Comparison of ENCODE assay signal across 35 cellular contexts in genomic region chr10:88540355-88540754, GRCh38. TPM values are rescaled to one million over a fixed set of nuclear protein-coding genes. Genes with fewer than 3 reads are reported as not detected.
DNase-seq lines count a peak whose midpoint lies in the region; ATAC-seq and TF ChIP-seq lines count a peak whose summit lies in the region.
"Had no signal": no experiment of that assay in that cellular context is flagged by ENCODE, and none has a peak within 500 bp of the region (broad histone marks: within the 10 kb centered on the region; RNA-seq: fewer than 3 reads in every experiment).

No MANE protein-coding gene starts in this region.

- BruUV-seq in MCF 10A (replicated peaks; lab: Mats Ljungman, UMichigan) = no TSS peak
- BruUV-seq in mammary epithelial cell (replicated peaks; lab: Mats Ljungman, UMichigan) = no TSS peak

- H3K36me3 ChIP-seq in mammary epithelial cell (ENCODE audit: insufficient read depth, low read length) (no peaks in the 10 kb centered on the region), upper lobe of left lung (no peaks in the 10 kb centered on the region)
- H3K36me3 ChIP-seq: sigmoid colon had no signal

- CTCF ChIA-PET in MCF 10A (lab: Yijun Ruan, JAX) = no interaction called here
- CTCF ChIA-PET in mammary epithelial cell (lab: Charles Lee; ENCODE audit: low non-redundant PET) = no interaction called here

- TF ChIP-seq EP300 in upper lobe of left lung (IDR thresholded peaks at IDR 0.05) = no peak

- no peak for TF ChIP-seq POLR2A in upper lobe of left lung (IDR thresholded peaks at IDR 0.05)

- dilution Hi-C loops in mammary epithelial cell (cut with HindIII; ENCODE audit: low sequenced_read_pairs) = no loop called here

- peak overlapping the region; percentile 100 for H3K27ac Mint-ChIP-seq in MCF 10A (ENCODE audit: low read depth, unreplicated experiment)
- no peak overlapping the region for H3K27ac Mint-ChIP-seq in stimulated activated naive CD8-positive, alpha-beta T cell treated with anti-CD3 and anti-CD28 coated beads, Interleukin-15, amount 100 ng/mL, for 72 hours
- H3K27ac Mint-ChIP-seq: activated CD8-positive, alpha-beta memory T cell treated with anti-CD3 and anti-CD28 coated beads, Interleukin-2, amount 10 ng/mL, durations not matched to agents 7 days and 5 days; CD14-positive monocyte had no signal

- H3K4me1 ChIP-seq in mammary epithelial cell (ENCODE audit: insufficient read depth, low read length) (peaks cover 5% of the 10 kb centered on the region), upper lobe of left lung (peaks cover 0 to 13% (median 10%) of the 10 kb centered on the region in 4 donors)
- H3K4me1 ChIP-seq: sigmoid colon had no signal

- H3K36me3 Mint-ChIP-seq in MCF 10A (ENCODE audit: insufficient read depth, unreplicated experiment) = no peaks in the 10 kb centered on the region
- H3K36me3 Mint-ChIP-seq: activated CD8-positive, alpha-beta memory T cell treated with anti-CD3 and anti-CD28 coated beads, Interleukin-2, amount 10 ng/mL, durations not matched to agents 7 days and 5 days; CD14-positive monocyte had no signal

- H3K9me3 Mint-ChIP-seq in MCF 10A (ENCODE audit: unreplicated experiment) = no peaks in the 10 kb centered on the region
- no peaks in the 10 kb centered on the region for H3K9me3 Mint-ChIP-seq in stimulated activated naive CD8-positive, alpha-beta T cell treated with anti-CD3 and anti-CD28 coated beads, Interleukin-15, amount 100 ng/mL, for 72 hours

- TF ChIP-seq CTCF in MCF 10A (IDR thresholded peaks at IDR 0.05; ENCODE audit: unreplicated experiment) (no peak), mammary epithelial cell (conservative IDR thresholded peaks at IDR 0.05 in 1 of 2, IDR thresholded peaks at IDR 0.05 in 1 of 2; ENCODE audit: extremely low read depth in 1 of 2, insufficient read depth in 1 of 2, low read depth in 1 of 2, low read length in 2 of 2) (no peak), epithelial cell of esophagus (IDR thresholded peaks at IDR 0.05; ENCODE audit: insufficient read depth, low read depth, low read length, missing control alignments) (no peak), upper lobe of left lung (IDR thresholded peaks at IDR 0.05) (no peak)

- in situ Hi-C loops in mammary epithelial cell (cut with MboI; ENCODE audit: low sequenced_read_pairs in 2 of 2) = loop anchor here in 1 of 2 donors (25.0 kb wide), 1 partner anchor 128 kb away; no protein-coding TSS in a partner anchor

- no peaks in the 10 kb centered on the region for H3K9me3 ChIP-seq in mammary epithelial cell (replicated peaks; ENCODE audit: insufficient read depth, low read length)
- no peaks in the 10 kb centered on the region for H3K9me3 ChIP-seq in upper lobe of left lung
- H3K9me3 ChIP-seq: Caco-2, sigmoid colon, SK-N-SH had no signal

- peaks cover 30% of the 10 kb centered on the region for H3K4me1 Mint-ChIP-seq in MCF 10A (ENCODE audit: insufficient read depth, unreplicated experiment)
- H3K4me1 Mint-ChIP-seq in stimulated activated naive CD8-positive, alpha-beta T cell treated with anti-CD3 and anti-CD28 coated beads, Interleukin-15, amount 100 ng/mL, for 72 hours = no peaks in the 10 kb centered on the region
- H3K4me1 Mint-ChIP-seq: CD14-positive monocyte had no signal

- H4K20me1 ChIP-seq in mammary epithelial cell (ENCODE audit: insufficient read depth, low read length) = no peaks in the 10 kb centered on the region

- H3K9ac ChIP-seq in mammary epithelial cell (ENCODE audit: insufficient read depth, low read length) = no peak overlapping the region
- H3K9ac ChIP-seq: KMS-11, SK-N-SH had no signal

- no peaks in the 10 kb centered on the region for H3K79me2 ChIP-seq in mammary epithelial cell (ENCODE audit: insufficient read depth, low read length)

- POLR2A ChIA-PET in MCF 10A (lab: Yijun Ruan, JAX) = interaction anchor here (1.2 to 4.3 kb wide), 7 partner anchors 12 to 722 kb away, joined by 3 to 34 read pairs (median 4); partner anchors contain the start of gene ATAD1

- H2AFZ ChIP-seq in mammary epithelial cell (ENCODE audit: low read depth, low read length) = no peak overlapping the region

- DNase-seq in MCF 10A (ENCODE audit: unreplicated experiment) (no peak), mammary epithelial cell (no peak), epithelial cell of esophagus (ENCODE audit: low read depth) (peak; percentile 18), myocyte (ENCODE audit: low read depth) (peak; percentile 41), upper lobe of left lung (no peak)
- no peak for DNase-seq in stimulated activated naive CD8-positive, alpha-beta T cell treated with anti-CD3 and anti-CD28 coated beads, Interleukin-15, amount 100 ng/mL, for 72 hours
- no peak for DNase-seq in activated CD4-positive, CD25-positive, alpha-beta regulatory T cell (lab: John Stamatoyannopoulos, UW)
- DNase-seq: activated CD4-positive, alpha-beta T cell treated with anti-CD3 and anti-CD28 coated beads, Interleukin-2, amount 50 U/mL, for 4 hours; activated CD8-positive, alpha-beta memory T cell treated with anti-CD3 and anti-CD28 coated beads, Interleukin-2, amount 10 ng/mL, durations not matched to agents 7 days and 5 days; activated gamma-delta T cell treated with Interleukin-2 at 50 U/mL for 16 hours; activated T-cell treated with anti-CD3 and anti-CD28 coated beads, Interleukin-2, amount 50 U/mL, for 48 hours; Caco-2; DMS53; GDM1; MM.1S; NCI-H1105 treated with DMSO at 0.1 percent for 48 hours; NCI-H187 treated with DMSO at 0.1 percent for 48 hours; NCI-H526; posterior cingulate gyrus; sigmoid colon; SK-N-SH; stimulated activated CD4-positive, alpha-beta T cell treated with anti-CD3 and anti-CD28 coated beads, Interleukin-4, amount 100 ng/mL, for 4 hours; substantia nigra had no signal

- peak in 1 of 2 donors; percentile 73 for ATAC-seq in upper lobe of left lung (ENCODE audit: low FRiP score in 2 of 2)
- ATAC-seq in stimulated activated naive CD8-positive, alpha-beta T cell treated with anti-CD3 and anti-CD28 coated beads, Interleukin-15, amount 100 ng/mL, for 72 hours = no peak
- no peak for ATAC-seq in GM18909 (IDR thresholded peaks at IDR 0.05; ENCODE audit: poor library complexity, unreplicated experiment)
- ATAC-seq: activated CD4-positive, CD25-positive, alpha-beta regulatory T cell treated with anti-CD3 and anti-CD28 coated beads, Interleukin-2, amount 50 U/mL, for 24 hours; activated CD8-positive, alpha-beta memory T cell treated with anti-CD3 and anti-CD28 coated beads, Interleukin-2, amount 10 ng/mL, durations not matched to agents 7 days and 5 days; HCT116; Right ventricle myocardium inferior had no signal

- H3K27me3 ChIP-seq in mammary epithelial cell (ENCODE audit: insufficient read depth, low read length) (no peaks in the 10 kb centered on the region), upper lobe of left lung (no peaks in the 10 kb centered on the region)
- H3K27me3 ChIP-seq: sigmoid colon had no signal

- no peaks in the 10 kb centered on the region for H3K27me3 Mint-ChIP-seq in MCF 10A (ENCODE audit: insufficient read depth, unreplicated experiment)
- peaks cover 7% of the 10 kb centered on the region for H3K27me3 Mint-ChIP-seq in stimulated activated naive CD8-positive, alpha-beta T cell treated with anti-CD3 and anti-CD28 coated beads, Interleukin-15, amount 100 ng/mL, for 72 hours
- H3K27me3 Mint-ChIP-seq: activated CD8-positive, alpha-beta memory T cell treated with anti-CD3 and anti-CD28 coated beads, Interleukin-2, amount 10 ng/mL, durations not matched to agents 7 days and 5 days had no signal

- no peak overlapping the region for H3K27ac ChIP-seq in mammary epithelial cell (ENCODE audit: insufficient read depth, low read depth, low read length)
- peak overlapping the region; percentile 27 to 73 (median 40) for H3K27ac ChIP-seq in upper lobe of left lung
- H3K27ac ChIP-seq: 22Rv1, HL-60, KMS-11 had no signal

- no peak overlapping the region for H3K4me3 Mint-ChIP-seq in MCF 10A (ENCODE audit: unreplicated experiment)
- H3K4me3 Mint-ChIP-seq in stimulated activated naive CD8-positive, alpha-beta T cell treated with anti-CD3 and anti-CD28 coated beads, Interleukin-15, amount 100 ng/mL, for 72 hours = no peak overlapping the region
- H3K4me3 Mint-ChIP-seq: activated CD8-positive, alpha-beta memory T cell treated with anti-CD3 and anti-CD28 coated beads, Interleukin-2, amount 10 ng/mL, durations not matched to agents 7 days and 5 days; CD14-positive monocyte had no signal

- intact Hi-C loops in MCF 10A (cut with micrococcal nuclease) = no loop called here
- intact Hi-C loops in mammary epithelial cell (cut with micrococcal nuclease) = no loop called here

- no peak overlapping the region for H3K4me2 ChIP-seq in mammary epithelial cell (ENCODE audit: insufficient read depth, low read depth, low read length)
- H3K4me2 ChIP-seq: KMS-11, SK-N-SH had no signal

- H3K4me3 ChIP-seq in mammary epithelial cell (replicated peaks in 1 of 3; ENCODE audit: insufficient read depth in 1 of 3, low read depth in 2 of 3, low read length in 3 of 3) (no peak overlapping the region), epithelial cell of esophagus (ENCODE audit: low read length) (no peak overlapping the region), upper lobe of left lung (no peak overlapping the region)
- H3K4me3 ChIP-seq: sigmoid colon had no signal

- 85% methylated on average over 1 of the region's 1 CpG for WGBS in mammary epithelial cell (ENCODE audit: low coverage, missing lambda C conversion rate)
- 51 to 69% methylated on average over 1 of the region's 1 CpG for WGBS in upper lobe of left lung, 2 donors

RNA-seq across cellular contexts. Expression of gene RNLS, which starts 42.8 kb away (rescaled TPM):
- total RNA-seq in MCF 10A (2022) (not detected in 2 replicates), mammary epithelial cell (10 to 100 TPM in 1 of 2 donors, 1 to 10 TPM in 1; 3.3 to 13.0 TPM), myocyte (0.19 TPM in 1 of 2 replicates, not detected in the other), upper lobe of left lung (10 to 100 TPM in 4 of 6 donors, 1 to 10 TPM in 2; 5.0 to 27.1 (median 15.0) TPM)
- 6.9 TPM for polyA plus RNA-seq in mammary epithelial cell
- polyA minus RNA-seq in mammary epithelial cell = not detected
- 0.24 TPM for polyA plus RNA-seq in myocyte (2012)
- polyA plus RNA-seq: SK-N-SH had no signal

RNA-seq across cellular contexts. Expression of gene LIPJ, which starts 46.2 kb away (rescaled TPM):
- not detected in 2 replicates for total RNA-seq in MCF 10A (2022)
- under 1 TPM in 1 of 2 donors, not detected in 1; 0.17 TPM for total RNA-seq in mammary epithelial cell
- polyA plus RNA-seq in mammary epithelial cell = not detected
- polyA minus RNA-seq in mammary epithelial cell = not detected
- total RNA-seq in myocyte = not detected in 2 replicates
- polyA plus RNA-seq in myocyte (2012) = not detected
- under 1 TPM in 2 of 6 donors, not detected in 4; 0.06 to 0.49 TPM for total RNA-seq in upper lobe of left lung
- total RNA-seq: activated CD8-positive, alpha-beta memory T cell treated with anti-CD3 and anti-CD28 coated beads, Interleukin-2, amount 10 ng/mL, durations not matched to agents 7 days and 5 days; Caco-2; dermis microvascular lymphatic vessel endothelial cell; lung microvascular endothelial cell; Right ventricle myocardium inferior; T-helper 1 cell treated with Interleukin-12 subunit alpha and Interleukin-12 subunit beta and Interleukin-4 antibody, amounts not matched to agents 30 ng/mL and 1 ng/mL, for 36 hours had no signal
- polyA plus RNA-seq: CD14-positive monocyte, SK-N-SH, urinary bladder had no signal

Comparison
In these comparisons a context has a peak if more than half of its experiments do, and no peak if none do; other contexts are left out.
1. DNase-seq: peak in epithelial cell of esophagus (single experiment) and myocyte (single experiment); none in MCF 10A (single experiment), mammary epithelial cell (single experiment), upper lobe of left lung (0 of 2), stimulated activated naive CD8-positive, alpha-beta T cell treated with anti-CD3 and anti-CD28 coated beads, Interleukin-15, amount 100 ng/mL, for 72 hours (0 of 2) and activated CD4-positive, CD25-positive, alpha-beta regulatory T cell (0 of 4).